ENCODE assay signal across 8 cellular contexts in the genomic region with DNA sequence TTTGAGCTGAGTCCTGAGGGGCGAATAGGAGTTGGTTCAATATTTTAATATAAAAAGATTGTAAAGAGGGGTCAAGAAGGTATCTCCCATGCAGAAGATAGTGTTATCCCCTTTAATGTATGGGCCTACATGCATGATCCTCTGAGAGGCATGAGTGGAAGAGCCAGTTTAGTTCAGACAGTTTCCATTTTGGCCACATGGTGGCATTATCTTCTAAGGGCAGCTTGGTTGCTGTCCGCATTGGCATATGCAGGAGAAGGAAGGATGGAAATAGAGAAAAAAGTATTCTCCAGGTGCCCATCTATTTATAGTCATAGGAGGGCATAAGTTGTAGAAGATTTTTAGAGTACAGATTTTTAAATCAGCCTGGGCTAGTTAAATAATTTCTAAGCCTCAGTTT. TPM values are rescaled to one million over a fixed set of nuclear protein-coding genes. Genes with fewer than 3 reads are reported as not detected.
DNase-seq lines count a peak whose midpoint lies in the region; ATAC-seq, FAIRE-seq and TF ChIP-seq lines count a peak whose summit lies in the region.

No MANE protein-coding gene starts in this region.

- POLR2A ChIA-PET in AG04450 (lab: Yijun Ruan, JAX) = no interaction called here

- CTCF ChIA-PET in AG04450 (lab: Charles Lee) = interaction anchor here (0.9 to 2.9 kb wide), 3 partner anchors 10 to 205 kb away, joined by 3 to 15 read pairs (median 4); no protein-coding TSS in a partner anchor

- H3K9me3 ChIP-seq in AG04450 (ENCODE audit: control insufficient read depth, insufficient read depth, low read length) (peaks cover 3% of the 10 kb centered on the region; the same call in 1 of the 2 replicates), neuronal stem cell (replicated peaks in 1 of 2; ENCODE audit: control insufficient read depth in 2 of 2, insufficient read depth in 1 of 2, low read depth in 1 of 2, low read length in 2 of 2) (peaks cover 2 to 23% of the 10 kb centered on the region in 2 donors)

- H3K4me1 ChIP-seq in neuronal stem cell (ENCODE audit: control insufficient read depth in 2 of 2, insufficient read depth in 1 of 2, low read depth in 1 of 2, low read length in 2 of 2) = peaks cover 9 to 13% of the 10 kb centered on the region in 2 donors

- no peak overlapping the region for H4K91ac ChIP-seq in neuronal stem cell (ENCODE audit: low read depth, low read length, poor library complexity)

- H2BK15ac ChIP-seq in neuronal stem cell (ENCODE audit: low read length) = no peak overlapping the region

- H2AK5ac ChIP-seq in neuronal stem cell (ENCODE audit: low read depth, low read length) = no peak overlapping the region

- H2BK12ac ChIP-seq in neuronal stem cell (ENCODE audit: low read length) = no peak overlapping the region

- H3K4ac ChIP-seq in neuronal stem cell (ENCODE audit: low read length) = no peak overlapping the region

- H3K9ac ChIP-seq in neuronal stem cell (ENCODE audit: low read depth, low read length, poor library complexity) = no peak overlapping the region

- H4K8ac ChIP-seq in neuronal stem cell (ENCODE audit: low read depth, low read length) = no peak overlapping the region

- WGBS in neuronal stem cell (ENCODE audit: extremely low coverage in 2 of 2, insufficient read length in 2 of 2, insufficient replicate concordance in 1 of 2), 2 donors = no CpG with 5 or more reads among the region's 2 CpGs

- DNase-seq in AG04450 (ENCODE audit: low read depth, low spot score) = no peak
- DNase-seq in GM10266 (ENCODE audit: extremely low spot score) = no peak
- peak; percentile 29 for DNase-seq in RCC 7860 (ENCODE audit: low spot score)
- peak in 1 of 2 donors; percentile 53 for DNase-seq in foreskin fibroblast
- DNase-seq in neuronal stem cell (ENCODE audit: low spot score) = no peak
- no peak for DNase-seq in effector CD4-positive, alpha-beta T cell
- DNase-seq in posterior cingulate gyrus = no peak

- H3K23ac ChIP-seq in neuronal stem cell (ENCODE audit: low read depth, low read length, poor library complexity) = no peak overlapping the region

- H2BK5ac ChIP-seq in neuronal stem cell (ENCODE audit: low read length) = no peak overlapping the region

- intact Hi-C loops in posterior cingulate gyrus (cut with DNase I) = no loop called here

- no peak overlapping the region for H3K14ac ChIP-seq in neuronal stem cell (ENCODE audit: low read length)

- no peak for ATAC-seq in HG03025 (IDR thresholded peaks at IDR 0.05; ENCODE audit: low FRiP score, unreplicated experiment)

- H2AFZ ChIP-seq in neuronal stem cell (ENCODE audit: low read length) = no peak overlapping the region

- H3K18ac ChIP-seq in neuronal stem cell (ENCODE audit: low read length) = no peak overlapping the region

- no peak overlapping the region for H2BK120ac ChIP-seq in neuronal stem cell (ENCODE audit: low read depth, low read length)

- H3K4me2 ChIP-seq in neuronal stem cell (ENCODE audit: insufficient read depth, low read length, poor library complexity, severe bottlenecking) = no peak overlapping the region

- no peak for FAIRE-seq in RCC 7860 (lab: Jason Lieb, UNC)

- peaks cover 2% of the 10 kb centered on the region for H3K79me1 ChIP-seq in neuronal stem cell (ENCODE audit: low read depth, low read length)

- TF ChIP-seq CTCF in AG04450 (IDR thresholded peaks at IDR 0.05; ENCODE audit: low read depth, low read length) (peak; percentile 46), GM10266 (IDR thresholded peaks at IDR 0.05; ENCODE audit: control insufficient read depth, insufficient read depth, low read depth, missing control alignments) (peak; percentile 35), foreskin fibroblast (IDR thresholded peaks at IDR 0.05; ENCODE audit: low read depth, low read length) (peak; percentile 31)

- no peaks in the 10 kb centered on the region for H3K27me3 ChIP-seq in AG04450 (ENCODE audit: control insufficient read depth, insufficient read depth, low read length)
- H3K27me3 ChIP-seq in neuronal stem cell (ENCODE audit: control insufficient read depth in 3 of 3, insufficient read depth in 3 of 3, low read depth in 1 of 3, low read length in 3 of 3) = no peaks in the 10 kb centered on the region

- peaks cover 5 to 48% of the 10 kb centered on the region in 2 donors for H3K36me3 ChIP-seq in neuronal stem cell (replicated peaks in 1 of 2; ENCODE audit: control insufficient read depth in 2 of 2, insufficient read depth in 2 of 2, low read length in 2 of 2)

- no peak overlapping the region for H3K4me3 ChIP-seq in AG04450 (ENCODE audit: low read depth, low read length)
- H3K4me3 ChIP-seq in foreskin fibroblast (ENCODE audit: low read depth in 1 of 2, low read length in 2 of 2) = no peak overlapping the region
- no peak overlapping the region for H3K4me3 ChIP-seq in neuronal stem cell (ENCODE audit: low read length in 2 of 2)

- H3K27ac ChIP-seq in AG04450 (ENCODE audit: low read depth, low read length) = no peak overlapping the region
- H3K27ac ChIP-seq in neuronal stem cell (replicated peaks; ENCODE audit: low read length) = no peak overlapping the region

RNA-seq across cellular contexts. Expression of gene SAMD4A, which starts 5.4 kb away (rescaled TPM):
- 12.7 and 21.0 TPM in 2 replicates for polyA plus RNA-seq in AG04450 (2011; rRNA removed)
- polyA minus RNA-seq in AG04450 (2011; rRNA and poly(A)+ RNA removed) = 64.5 and 81.7 TPM in 2 replicates
- polyA plus RNA-seq in neuronal stem cell (2013, experiment 1 of 2) = 5.1 TPM
- 6.0 TPM for polyA plus RNA-seq in neuronal stem cell (2013, experiment 2 of 2)
